8 cellular contexts compared by ENCODE assay signal in genomic region chr21:19290328-19290727, GRCh38.
"Had no signal": no experiment of that assay in that cellular context is flagged by ENCODE, and none has a peak within 500 bp of the region (broad histone marks: within the 10 kb centered on the region; RNA-seq: fewer than 3 reads in every experiment).

No MANE protein-coding gene starts in this region.

- H3K27ac Mint-ChIP-seq: HFFc6, IgD-negative memory B cell had no signal

- H3K27me3 Mint-ChIP-seq: IgD-negative memory B cell had no signal

- H3K9me3 ChIP-seq: HAP-1 had no signal

- DNase-seq: GOT3, H7, HFFc6, KG1 had no signal

- H3K4me3 Mint-ChIP-seq: HFFc6, IgD-negative memory B cell had no signal

- H3K27ac ChIP-seq: HL-60 had no signal

- H3K4me3 ChIP-seq: HAP-1 had no signal

- ATAC-seq: HCT116 had no signal

- H3K36me3 ChIP-seq: HAP-1 had no signal

- H3K4me1 Mint-ChIP-seq: IgD-negative memory B cell had no signal
